1 cellular context compared by ENCODE assay signal in the genomic region with DNA sequence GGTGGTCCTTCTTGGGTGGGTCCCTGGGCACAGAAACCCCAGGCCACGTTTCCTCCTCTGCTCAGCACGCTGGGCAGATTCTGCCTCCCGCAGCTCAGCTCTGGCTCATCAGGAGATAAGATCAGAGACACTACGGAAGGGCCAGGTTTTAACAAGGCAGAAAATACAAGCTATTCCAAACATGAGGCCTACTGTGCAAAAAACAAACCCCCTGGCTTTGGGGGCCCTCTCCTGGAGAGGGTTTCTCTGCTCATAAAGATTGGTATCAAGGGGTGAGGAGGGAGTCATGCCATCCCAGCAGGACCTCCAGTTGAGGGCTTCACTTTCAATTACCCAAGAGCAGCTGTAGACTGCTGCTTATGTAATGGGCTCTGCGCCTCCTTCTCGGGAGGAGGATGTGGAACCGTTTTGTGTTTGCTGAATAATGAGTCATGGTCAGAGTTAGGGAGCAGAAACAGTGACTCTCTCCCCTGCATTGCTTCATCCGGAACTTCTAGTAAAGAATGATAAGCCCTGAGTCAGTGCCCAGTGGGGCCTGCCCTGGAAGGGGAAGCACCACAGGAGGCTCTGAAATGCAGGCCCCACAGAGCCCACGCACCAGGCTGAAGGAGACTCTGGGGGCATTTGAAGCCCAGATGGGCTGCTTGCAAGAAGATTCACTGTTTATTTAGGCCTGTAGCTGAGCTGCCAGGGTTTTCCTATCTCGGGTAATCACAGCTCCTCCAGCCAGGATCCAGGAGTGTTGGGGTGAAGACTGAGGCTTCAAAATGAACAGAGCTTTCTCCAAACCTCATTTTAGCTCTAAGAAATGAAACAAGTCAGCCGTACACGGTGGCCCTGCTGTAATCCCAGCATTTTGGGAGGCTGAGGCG.
A peak's percentile ranks its signal among the peaks of the same experiment; 100 is the strongest.
TF ChIP-seq lines count a peak whose summit lies in the region.

No MANE protein-coding gene starts in this region.

TF ChIP-seq in HEK293, 187 proteins besides CTCF, POLR2A, EP300 and RAD21 (continued from another document):
- TF ChIP-seq, protein P1, sequence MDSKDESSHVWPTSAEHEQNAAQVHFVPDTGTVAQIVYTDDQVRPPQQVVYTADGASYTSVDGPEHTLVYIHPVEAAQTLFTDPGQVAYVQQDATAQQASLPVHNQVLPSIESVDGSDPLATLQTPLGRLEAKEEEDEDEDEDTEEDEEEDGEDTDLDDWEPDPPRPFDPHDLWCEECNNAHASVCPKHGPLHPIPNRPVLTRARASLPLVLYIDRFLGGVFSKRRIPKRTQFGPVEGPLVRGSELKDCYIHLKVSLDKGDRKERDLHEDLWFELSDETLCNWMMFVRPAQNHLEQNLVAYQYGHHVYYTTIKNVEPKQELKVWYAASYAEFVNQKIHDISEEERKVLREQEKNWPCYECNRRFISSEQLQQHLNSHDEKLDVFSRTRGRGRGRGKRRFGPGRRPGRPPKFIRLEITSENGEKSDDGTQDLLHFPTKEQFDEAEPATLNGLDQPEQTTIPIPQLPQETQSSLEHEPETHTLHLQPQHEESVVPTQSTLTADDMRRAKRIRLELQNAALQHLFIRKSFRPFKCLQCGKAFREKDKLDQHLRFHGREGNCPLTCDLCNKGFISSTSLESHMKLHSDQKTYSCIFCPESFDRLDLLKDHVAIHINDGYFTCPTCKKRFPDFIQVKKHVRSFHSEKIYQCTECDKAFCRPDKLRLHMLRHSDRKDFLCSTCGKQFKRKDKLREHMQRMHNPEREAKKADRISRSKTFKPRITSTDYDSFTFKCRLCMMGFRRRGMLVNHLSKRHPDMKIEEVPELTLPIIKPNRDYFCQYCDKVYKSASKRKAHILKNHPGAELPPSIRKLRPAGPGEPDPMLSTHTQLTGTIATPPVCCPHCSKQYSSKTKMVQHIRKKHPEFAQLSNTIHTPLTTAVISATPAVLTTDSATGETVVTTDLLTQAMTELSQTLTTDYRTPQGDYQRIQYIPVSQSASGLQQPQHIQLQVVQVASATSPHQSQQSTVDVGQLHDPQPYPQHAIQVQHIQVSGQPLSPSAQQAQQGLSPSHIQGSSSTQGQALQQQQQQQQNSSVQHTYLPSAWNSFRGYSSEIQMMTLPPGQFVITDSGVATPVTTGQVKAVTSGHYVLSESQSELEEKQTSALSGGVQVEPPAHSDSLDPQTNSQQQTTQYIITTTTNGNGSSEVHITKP (tag by site-specific recombination; IDR thresholded peaks at IDR 0.05) = peak; percentile 71
- TF ChIP-seq GFI1B (tag by site-specific recombination; IDR thresholded peaks at IDR 0.05) (peak; percentile 40; the same call in 1 of the 2 replicates), ZNF626 (tag by site-specific recombination; IDR thresholded peaks at IDR 0.05) (no peak), ZNF501 (tag by site-specific recombination; IDR thresholded peaks at IDR 0.05) (peak; percentile 76), WT1 (tag by site-specific recombination; IDR thresholded peaks at IDR 0.05) (peak; percentile 99), ZBTB8A (tag by site-specific recombination; IDR thresholded peaks at IDR 0.05) (peak; percentile 95), ZNF341 (tag by site-specific recombination; IDR thresholded peaks at IDR 0.05; ENCODE audit: low read depth) (peak; percentile 87), ZNF157 (tag by site-specific recombination; IDR thresholded peaks at IDR 0.05) (no peak), ZNF416 (tag by site-specific recombination; IDR thresholded peaks at IDR 0.05) (no peak), ZXDB (tag by site-specific recombination; IDR thresholded peaks at IDR 0.05) (peak; percentile 79)
- TF ChIP-seq, protein P2, sequence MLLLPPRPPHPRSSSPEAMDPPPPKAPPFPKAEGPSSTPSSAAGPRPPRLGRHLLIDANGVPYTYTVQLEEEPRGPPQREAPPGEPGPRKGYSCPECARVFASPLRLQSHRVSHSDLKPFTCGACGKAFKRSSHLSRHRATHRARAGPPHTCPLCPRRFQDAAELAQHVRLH (tag by site-specific recombination; IDR thresholded peaks at IDR 0.05) = peak; percentile 71; the same call in 1 of the 2 replicates
- TF ChIP-seq, protein P3, sequence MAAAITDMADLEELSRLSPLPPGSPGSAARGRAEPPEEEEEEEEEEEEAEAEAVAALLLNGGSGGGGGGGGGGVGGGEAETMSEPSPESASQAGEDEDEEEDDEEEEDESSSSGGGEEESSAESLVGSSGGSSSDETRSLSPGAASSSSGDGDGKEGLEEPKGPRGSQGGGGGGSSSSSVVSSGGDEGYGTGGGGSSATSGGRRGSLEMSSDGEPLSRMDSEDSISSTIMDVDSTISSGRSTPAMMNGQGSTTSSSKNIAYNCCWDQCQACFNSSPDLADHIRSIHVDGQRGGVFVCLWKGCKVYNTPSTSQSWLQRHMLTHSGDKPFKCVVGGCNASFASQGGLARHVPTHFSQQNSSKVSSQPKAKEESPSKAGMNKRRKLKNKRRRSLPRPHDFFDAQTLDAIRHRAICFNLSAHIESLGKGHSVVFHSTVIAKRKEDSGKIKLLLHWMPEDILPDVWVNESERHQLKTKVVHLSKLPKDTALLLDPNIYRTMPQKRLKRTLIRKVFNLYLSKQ (tag by site-specific recombination; IDR thresholded peaks at IDR 0.05; ENCODE audit: borderline replicate concordance) = no peak
- TF ChIP-seq, protein P4, sequence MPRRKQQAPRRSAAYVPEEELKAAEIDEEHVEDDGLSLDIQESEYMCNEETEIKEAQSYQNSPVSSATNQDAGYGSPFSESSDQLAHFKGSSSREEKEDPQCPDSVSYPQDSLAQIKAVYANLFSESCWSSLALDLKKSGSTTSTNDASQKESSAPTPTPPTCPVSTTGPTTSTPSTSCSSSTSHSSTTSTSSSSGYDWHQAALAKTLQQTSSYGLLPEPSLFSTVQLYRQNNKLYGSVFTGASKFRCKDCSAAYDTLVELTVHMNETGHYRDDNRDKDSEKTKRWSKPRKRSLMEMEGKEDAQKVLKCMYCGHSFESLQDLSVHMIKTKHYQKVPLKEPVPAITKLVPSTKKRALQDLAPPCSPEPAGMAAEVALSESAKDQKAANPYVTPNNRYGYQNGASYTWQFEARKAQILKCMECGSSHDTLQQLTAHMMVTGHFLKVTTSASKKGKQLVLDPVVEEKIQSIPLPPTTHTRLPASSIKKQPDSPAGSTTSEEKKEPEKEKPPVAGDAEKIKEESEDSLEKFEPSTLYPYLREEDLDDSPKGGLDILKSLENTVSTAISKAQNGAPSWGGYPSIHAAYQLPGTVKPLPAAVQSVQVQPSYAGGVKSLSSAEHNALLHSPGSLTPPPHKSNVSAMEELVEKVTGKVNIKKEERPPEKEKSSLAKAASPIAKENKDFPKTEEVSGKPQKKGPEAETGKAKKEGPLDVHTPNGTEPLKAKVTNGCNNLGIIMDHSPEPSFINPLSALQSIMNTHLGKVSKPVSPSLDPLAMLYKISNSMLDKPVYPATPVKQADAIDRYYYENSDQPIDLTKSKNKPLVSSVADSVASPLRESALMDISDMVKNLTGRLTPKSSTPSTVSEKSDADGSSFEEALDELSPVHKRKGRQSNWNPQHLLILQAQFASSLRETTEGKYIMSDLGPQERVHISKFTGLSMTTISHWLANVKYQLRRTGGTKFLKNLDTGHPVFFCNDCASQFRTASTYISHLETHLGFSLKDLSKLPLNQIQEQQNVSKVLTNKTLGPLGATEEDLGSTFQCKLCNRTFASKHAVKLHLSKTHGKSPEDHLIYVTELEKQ (tag by site-specific recombination; IDR thresholded peaks at IDR 0.05; ENCODE audit: borderline replicate concordance) = peak; percentile 83
